13 cellular contexts compared by ENCODE assay signal in the genomic region with DNA sequence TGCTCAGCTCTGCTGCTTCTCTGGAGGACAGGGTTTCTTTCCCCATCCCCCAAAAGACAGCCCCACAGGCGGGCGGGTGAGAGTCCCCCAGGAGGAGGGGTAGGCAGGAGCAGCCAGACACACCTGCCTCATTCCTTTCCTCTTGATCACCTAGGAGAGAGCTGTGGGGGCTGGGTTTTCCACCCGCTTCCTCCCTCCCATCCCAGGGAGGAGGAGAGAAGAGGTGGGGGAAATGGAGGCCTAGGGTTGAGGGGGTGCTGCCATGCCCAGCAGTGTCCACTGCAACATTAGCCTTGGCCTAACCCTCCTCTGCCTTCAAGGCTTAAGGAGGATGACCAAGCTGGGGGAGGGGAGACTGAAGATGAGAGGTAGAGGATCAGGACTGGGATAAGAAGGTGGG. TPM values are rescaled to one million over a fixed set of nuclear protein-coding genes. Genes with fewer than 3 reads are reported as not detected.
A peak's percentile ranks its signal among the peaks of the same experiment; 100 is the strongest.
DNase-seq lines count a peak whose midpoint lies in the region; TF ChIP-seq lines count a peak whose summit lies in the region.
"Had no signal": no experiment of that assay in that cellular context is flagged by ENCODE, and none has a peak within 500 bp of the region (broad histone marks: within the 10 kb centered on the region; RNA-seq: fewer than 3 reads in every experiment).

No MANE protein-coding gene starts in this region.

- H3K9ac ChIP-seq in BLaER1 (no peak overlapping the region), SU-DHL-6 (ENCODE audit: low read length) (peak overlapping the region; percentile 64; the same call in 1 of the 2 replicates)

- H3K9me2 ChIP-seq in SU-DHL-6 (replicated peaks; ENCODE audit: insufficient read depth, low read length): no peaks in the 10 kb centered on the region

- peaks cover 53 to 57% of the 10 kb centered on the region in 2 donors for H3K4me1 Mint-ChIP-seq in immature natural killer cell

- H3K27me3 Mint-ChIP-seq in immature natural killer cell (ENCODE audit: low read depth in 3 of 3): peaks cover 44 to 62% (median 55%) of the 10 kb centered on the region in 3 donors

- H3K4me3 ChIP-seq in BLaER1 (no peak overlapping the region), GM12865 (ENCODE audit: low read depth, low read length) (peak overlapping the region; percentile 90), SU-DHL-6 (ENCODE audit: insufficient read depth, low read length, poor library complexity, severe bottlenecking) (no peak overlapping the region)
- H3K4me3 ChIP-seq: esophagus muscularis mucosa, K562 had no signal

- no peak for DNase-seq in GM12865 (ENCODE audit: low read depth)
- no peak for DNase-seq in immature natural killer cell
- DNase-seq in middle frontal gyrus (ENCODE audit: extremely low spot score, low spot score): no peak
- DNase-seq in NCI-H1105 (lab: John Stamatoyannopoulos, UW): no peak
- DNase-seq in midbrain (lab: John Stamatoyannopoulos, UW): no peak
- DNase-seq in ureter (ENCODE audit: low spot score): no peak
- DNase-seq: COR-L47, occipital lobe had no signal

- peak overlapping the region in 3 of 5 donors; percentile 72 to 82 (median 76) for H3K4me3 Mint-ChIP-seq in immature natural killer cell

- H3K27ac Mint-ChIP-seq in immature natural killer cell: peak overlapping the region in 5 of 6 donors; percentile 92 to 96 (median 95)

- H3K36me3 Mint-ChIP-seq in immature natural killer cell: no peaks in the 10 kb centered on the region

- H3K27me3 ChIP-seq in BLaER1: peaks cover 38% of the 10 kb centered on the region
- no peaks in the 10 kb centered on the region for H3K27me3 ChIP-seq in SU-DHL-6 (ENCODE audit: low read length)

- H3K9me3 ChIP-seq in BLaER1: no peaks in the 10 kb centered on the region
- no peaks in the 10 kb centered on the region for H3K9me3 ChIP-seq in SU-DHL-6 (ENCODE audit: insufficient read depth, low read length)
- H3K9me3 ChIP-seq: esophagus muscularis mucosa had no signal

- H3K79me2 ChIP-seq in SU-DHL-6 (ENCODE audit: insufficient read depth, low read length): no peaks in the 10 kb centered on the region; the same call in 1 of the 2 replicates

- H3K27ac ChIP-seq in BLaER1 (no peak overlapping the region), SU-DHL-6 (ENCODE audit: low read depth, low read length) (peak overlapping the region; percentile 96)
- H3K27ac ChIP-seq: esophagus muscularis mucosa had no signal

- TF ChIP-seq CTCF in GM12865 (IDR thresholded peaks at IDR 0.05; ENCODE audit: insufficient read depth, low read depth, low read length, missing control alignments) (no peak), SU-DHL-6 (IDR thresholded peaks at IDR 0.05; ENCODE audit: insufficient read depth, low read length, poor library complexity, severe bottlenecking) (no peak)

- peaks cover 0 to 4% (median 0%) of the 10 kb centered on the region in 6 donors for H3K9me3 Mint-ChIP-seq in immature natural killer cell

- H3K36me3 ChIP-seq in BLaER1: no peaks in the 10 kb centered on the region
- H3K36me3 ChIP-seq in SU-DHL-6 (ENCODE audit: low read length): no peaks in the 10 kb centered on the region
- H3K36me3 ChIP-seq: esophagus muscularis mucosa had no signal

- peaks cover 57% of the 10 kb centered on the region for H3F3A ChIP-seq in SU-DHL-6 (ENCODE audit: insufficient read depth)

- peaks cover 18% of the 10 kb centered on the region for H4K20me1 ChIP-seq in BLaER1
- no peaks in the 10 kb centered on the region for H4K20me1 ChIP-seq in SU-DHL-6 (ENCODE audit: low read depth, low read length)

- H3K4me2 ChIP-seq in BLaER1: peak overlapping the region; percentile 100
- H3K4me2 ChIP-seq in SU-DHL-6 (ENCODE audit: low read depth, low read length, poor library complexity, severe bottlenecking): peak overlapping the region; percentile 88

- H3K4me1 ChIP-seq in BLaER1: peaks cover 80% of the 10 kb centered on the region

- H2AFZ ChIP-seq in SU-DHL-6 (ENCODE audit: low read depth, low read length, severe bottlenecking): no peak overlapping the region

RNA-seq across cellular contexts. Expression of a gene that starts 14.7 kb away (rescaled TPM):
- under 1 TPM in 1 of 3 donors, not detected in 2; 0.19 TPM for polyA plus RNA-seq in immature natural killer cell
- total RNA-seq in ureter: 4.0 TPM
- total RNA-seq: K562, NCI-H460, occipital lobe had no signal
- polyA plus RNA-seq: K562 had no signal

RNA-seq across cellular contexts. Expression of a gene that starts 35.7 kb away (rescaled TPM):
- under 1 TPM in 1 of 3 donors, not detected in 2; 0.22 TPM for polyA plus RNA-seq in immature natural killer cell
- total RNA-seq in ureter: 0.78 TPM
- total RNA-seq: K562, NCI-H460, occipital lobe had no signal
- polyA plus RNA-seq: K562 had no signal
